ENCODE assay signal across 1 cellular context in the genomic region with DNA sequence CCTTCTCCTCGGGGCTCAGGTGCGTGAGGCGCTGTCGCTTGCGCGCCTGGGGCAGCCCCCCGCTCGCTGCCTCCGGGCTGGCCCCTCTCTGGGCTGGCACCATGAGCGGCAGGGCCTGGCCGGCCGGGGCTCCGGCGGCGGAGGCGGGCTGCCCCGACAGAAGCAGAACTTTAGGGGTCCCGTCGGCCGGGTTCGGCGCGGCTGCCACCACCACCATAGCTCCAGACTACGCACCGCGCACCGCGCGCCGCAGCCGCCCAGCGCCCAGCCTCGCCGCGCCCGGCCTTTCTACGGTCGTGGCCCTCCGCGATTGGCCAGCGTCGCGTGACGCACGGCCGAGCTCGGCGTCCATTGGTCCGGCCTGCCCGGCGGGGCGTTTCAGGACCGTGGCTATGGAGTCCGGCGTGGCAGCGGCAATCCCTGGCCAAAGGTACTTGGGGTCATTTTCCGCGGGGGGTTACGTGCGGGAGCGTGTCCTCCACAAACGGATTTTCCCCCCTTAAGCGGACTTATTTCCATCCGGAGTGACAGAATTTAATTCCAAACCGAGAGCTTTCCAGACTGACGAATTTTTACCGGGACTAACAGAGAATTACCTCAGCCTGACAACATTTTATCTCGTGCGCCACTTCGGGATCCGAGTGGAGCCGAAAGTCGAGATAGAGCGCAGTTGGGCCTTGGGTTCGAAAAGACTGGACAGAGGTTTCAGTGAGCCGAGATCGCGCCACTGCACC.
TF ChIP-seq lines count a peak whose summit lies in the region.

TSS of gene XBP1 (minus strand) at position 262 of the 734 bp plus-strand sequence.

TF ChIP-seq in K562, 482 proteins besides CTCF, POLR2A, EP300 and RAD21 (continued from another document and continues in another):
- no peak for TF ChIP-seq THRB (CRISPR knock-in tag; conservative IDR thresholded peaks at IDR 0.05)
- TF ChIP-seq RFX1 (IDR thresholded peaks at IDR 0.05), result no peak; the same call in 1 of the 2 replicates
- TF ChIP-seq FOXP1 (CRISPR knock-in tag; IDR thresholded peaks at IDR 0.05), result no peak; the same call in 1 of the 2 replicates
- TF ChIP-seq CBFA2T3 (IDR thresholded peaks at IDR 0.05), result no peak
- TF ChIP-seq THRAP3 (IDR thresholded peaks at IDR 0.05; ENCODE audit: borderline replicate concordance), result no peak
- no peak for TF ChIP-seq MLX (CRISPR knock-in tag; conservative IDR thresholded peaks at IDR 0.05)
- TF ChIP-seq ZNF121 (CRISPR knock-in tag; conservative IDR thresholded peaks at IDR 0.05), result no peak
- no peak for TF ChIP-seq ESRRB (CRISPR knock-in tag; IDR thresholded peaks at IDR 0.05; ENCODE audit: borderline replicate concordance)
- no peak for TF ChIP-seq NFXL1 (CRISPR knock-in tag; IDR thresholded peaks at IDR 0.05)
- TF ChIP-seq HNRNPLL (IDR thresholded peaks at IDR 0.05; ENCODE audit: low read depth, low read length, poor library complexity, severe bottlenecking), result peak; percentile 76
- no peak for TF ChIP-seq NR2F6 (CRISPR knock-in tag; IDR thresholded peaks at IDR 0.05)
- TF ChIP-seq LCOR (CRISPR knock-in tag; IDR thresholded peaks at IDR 0.05), result no peak
- no peak for TF ChIP-seq ZNF79 (CRISPR knock-in tag; IDR thresholded peaks at IDR 0.05; ENCODE audit: low read depth)
- no peak for TF ChIP-seq ZNF778 (CRISPR knock-in tag; IDR thresholded peaks at IDR 0.05)
- peak; percentile 90 for TF ChIP-seq NFRKB (IDR thresholded peaks at IDR 0.05; ENCODE audit: low read depth)
- peak; percentile 27 for TF ChIP-seq SP2 (IDR thresholded peaks at IDR 0.05; ENCODE audit: extremely low read depth, low read depth, low read length, poor library complexity, severe bottlenecking)
- peak; percentile 99 for TF ChIP-seq POLR2G (IDR thresholded peaks at IDR 0.05; ENCODE audit: low read depth, low read length)
- no peak for TF ChIP-seq EWSR1 (IDR thresholded peaks at IDR 0.05; ENCODE audit: borderline replicate concordance, low read depth, partially characterized antibody)
- no peak for TF ChIP-seq JUNB (CRISPR knock-in tag; conservative IDR thresholded peaks at IDR 0.05)
- peak; percentile 39 for TF ChIP-seq CHD1 (IDR thresholded peaks at IDR 0.05; ENCODE audit: low read length)
- no peak for TF ChIP-seq ZNF561 (CRISPR knock-in tag; conservative IDR thresholded peaks at IDR 0.05)
- no peak for TF ChIP-seq SMC3 (conservative IDR thresholded peaks at IDR 0.05; ENCODE audit: insufficient read depth, low read depth, low read length)
- no peak for TF ChIP-seq ZNF133 (CRISPR knock-in tag; IDR thresholded peaks at IDR 0.05)
- TF ChIP-seq ZNF830 (CRISPR knock-in tag; IDR thresholded peaks at IDR 0.05), result no peak
- no peak for TF ChIP-seq ZFP1 (CRISPR knock-in tag; IDR thresholded peaks at IDR 0.05)
- TF ChIP-seq NFATC3 (IDR thresholded peaks at IDR 0.05), result no peak
- TF ChIP-seq ZBTB43 (CRISPR knock-in tag; IDR thresholded peaks at IDR 0.05), result 0 out of 2 replicates have a peak, but pooled peaks have one; percentile 62
- TF ChIP-seq MCM7 (IDR thresholded peaks at IDR 0.05), result no peak
- TF ChIP-seq SAP30 (IDR thresholded peaks at IDR 0.05; ENCODE audit: borderline replicate concordance, insufficient read depth, low read depth, low read length, poor library complexity, severe bottlenecking), result peak; percentile 54
- TF ChIP-seq ELF4 (CRISPR knock-in tag; IDR thresholded peaks at IDR 0.05), result no peak
- no peak for TF ChIP-seq KLF1 (tag; IDR thresholded peaks at IDR 0.05)
- TF ChIP-seq TRIM24 (IDR thresholded peaks at IDR 0.05), result no peak
- TF ChIP-seq CTBP1 (IDR thresholded peaks at IDR 0.05; ENCODE audit: borderline replicate concordance), result peak; percentile 61; the same call in 1 of the 2 replicates
- no peak for TF ChIP-seq GABPB1 (CRISPR knock-in tag; IDR thresholded peaks at IDR 0.05)
- TF ChIP-seq TCF7L2 (IDR thresholded peaks at IDR 0.05; ENCODE audit: low read depth, low read length), result no peak
- TF ChIP-seq IRF2 (CRISPR knock-in tag; IDR thresholded peaks at IDR 0.05), result no peak
- no peak for TF ChIP-seq OTX1 (CRISPR knock-in tag; IDR thresholded peaks at IDR 0.05)
- TF ChIP-seq, protein P1, sequence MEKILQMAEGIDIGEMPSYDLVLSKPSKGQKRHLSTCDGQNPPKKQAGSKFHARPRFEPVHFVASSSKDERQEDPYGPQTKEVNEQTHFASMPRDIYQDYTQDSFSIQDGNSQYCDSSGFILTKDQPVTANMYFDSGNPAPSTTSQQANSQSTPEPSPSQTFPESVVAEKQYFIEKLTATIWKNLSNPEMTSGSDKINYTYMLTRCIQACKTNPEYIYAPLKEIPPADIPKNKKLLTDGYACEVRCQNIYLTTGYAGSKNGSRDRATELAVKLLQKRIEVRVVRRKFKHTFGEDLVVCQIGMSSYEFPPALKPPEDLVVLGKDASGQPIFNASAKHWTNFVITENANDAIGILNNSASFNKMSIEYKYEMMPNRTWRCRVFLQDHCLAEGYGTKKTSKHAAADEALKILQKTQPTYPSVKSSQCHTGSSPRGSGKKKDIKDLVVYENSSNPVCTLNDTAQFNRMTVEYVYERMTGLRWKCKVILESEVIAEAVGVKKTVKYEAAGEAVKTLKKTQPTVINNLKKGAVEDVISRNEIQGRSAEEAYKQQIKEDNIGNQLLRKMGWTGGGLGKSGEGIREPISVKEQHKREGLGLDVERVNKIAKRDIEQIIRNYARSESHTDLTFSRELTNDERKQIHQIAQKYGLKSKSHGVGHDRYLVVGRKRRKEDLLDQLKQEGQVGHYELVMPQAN (IDR thresholded peaks at IDR 0.05; ENCODE audit: borderline replicate concordance), result peak; percentile 38; the same call in 1 of the 2 replicates
- TF ChIP-seq DPF2 (IDR thresholded peaks at IDR 0.05), result no peak
- TF ChIP-seq CBX5 (IDR thresholded peaks at IDR 0.05; ENCODE audit: borderline replicate concordance, low read depth), result no peak
- no peak for TF ChIP-seq SMAD2 (IDR thresholded peaks at IDR 0.05; ENCODE audit: low read depth, low read length)
- TF ChIP-seq DNMT1 (IDR thresholded peaks at IDR 0.05), result no peak
- TF ChIP-seq HNRNPUL1 (IDR thresholded peaks at IDR 0.05; ENCODE audit: low read length), result no peak
- TF ChIP-seq TEAD1 (CRISPR knock-in tag; IDR thresholded peaks at IDR 0.05), result peak in 1 of 2 experiments; percentile 32; a peak in 1 of 4 replicates
- no peak for TF ChIP-seq FOSL1 (tag; conservative IDR thresholded peaks at IDR 0.05)
- TF ChIP-seq NFIC (IDR thresholded peaks at IDR 0.05), result no peak
- TF ChIP-seq, protein P2, sequence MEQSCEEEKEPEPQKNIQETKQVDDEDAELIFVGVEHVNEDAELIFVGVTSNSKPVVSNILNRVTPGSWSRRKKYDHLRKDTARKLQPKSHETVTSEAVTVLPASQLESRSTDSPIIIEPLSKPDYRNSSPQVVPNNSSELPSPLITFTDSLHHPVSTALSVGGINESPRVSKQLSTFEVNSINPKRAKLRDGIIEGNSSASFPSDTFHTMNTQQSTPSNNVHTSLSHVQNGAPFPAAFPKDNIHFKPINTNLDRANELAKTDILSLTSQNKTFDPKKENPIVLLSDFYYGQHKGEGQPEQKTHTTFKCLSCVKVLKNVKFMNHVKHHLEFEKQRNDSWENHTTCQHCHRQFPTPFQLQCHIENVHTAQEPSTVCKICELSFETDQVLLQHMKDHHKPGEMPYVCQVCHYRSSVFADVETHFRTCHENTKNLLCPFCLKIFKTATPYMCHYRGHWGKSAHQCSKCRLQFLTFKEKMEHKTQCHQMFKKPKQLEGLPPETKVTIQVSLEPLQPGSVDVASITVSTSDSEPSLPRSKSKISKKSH (CRISPR knock-in tag; IDR thresholded peaks at IDR 0.05), result no peak
- TF ChIP-seq POLR2AphosphoS2 (IDR thresholded peaks at IDR 0.05; ENCODE audit: low read length), result no peak
- no peak for TF ChIP-seq PHF21A (IDR thresholded peaks at IDR 0.05; ENCODE audit: borderline replicate concordance, low read depth)
- TF ChIP-seq RBM17 (IDR thresholded peaks at IDR 0.05; ENCODE audit: borderline replicate concordance, low read depth, low read length), result no peak
- no peak for TF ChIP-seq ARNT (IDR thresholded peaks at IDR 0.05)
- TF ChIP-seq ARID1B (IDR thresholded peaks at IDR 0.05), result no peak
- no peak for TF ChIP-seq ZNF586 (CRISPR knock-in tag; conservative IDR thresholded peaks at IDR 0.05)
- TF ChIP-seq DIDO1 (tag; IDR thresholded peaks at IDR 0.05; ENCODE audit: low read depth), result no peak
- no peak for TF ChIP-seq HCFC1 (IDR thresholded peaks at IDR 0.05; ENCODE audit: low read depth, low read length)
- TF ChIP-seq HDGF (IDR thresholded peaks at IDR 0.05), result no peak
- no peak for TF ChIP-seq CUX1 (CRISPR knock-in tag; IDR thresholded peaks at IDR 0.05)
- peak in 1 of 2 experiments; percentile 85; a peak in 3 of 4 replicates for TF ChIP-seq NONO (IDR thresholded peaks at IDR 0.05; ENCODE audit: low read depth in 2 of 2, low read length in 1 of 2)
- TF ChIP-seq MCM2 (IDR thresholded peaks at IDR 0.05; ENCODE audit: low read depth), result no peak
- TF ChIP-seq TRIM25 (IDR thresholded peaks at IDR 0.05; ENCODE audit: borderline replicate concordance), result no peak
- TF ChIP-seq ZNF3 (CRISPR knock-in tag; IDR thresholded peaks at IDR 0.05), result no peak
- no peak for TF ChIP-seq HNRNPH1 (optimal IDR thresholded peaks at IDR 0.05; ENCODE audit: low read depth, low read length)
- no peak for TF ChIP-seq TEAD4 (IDR thresholded peaks at IDR 0.05; ENCODE audit: low read length)
- TF ChIP-seq TEAD4 (CRISPR knock-in tag; IDR thresholded peaks at IDR 0.05; ENCODE audit: borderline replicate concordance), result no peak
- no peak for TF ChIP-seq PHF20 (IDR thresholded peaks at IDR 0.05; ENCODE audit: partially characterized antibody)
- TF ChIP-seq BDP1 (IDR thresholded peaks at IDR 0.05; ENCODE audit: insufficient read depth, insufficient read length), result no peak
